Comparison of ENCODE assay signal across 22 cellular contexts in the genomic region with DNA sequence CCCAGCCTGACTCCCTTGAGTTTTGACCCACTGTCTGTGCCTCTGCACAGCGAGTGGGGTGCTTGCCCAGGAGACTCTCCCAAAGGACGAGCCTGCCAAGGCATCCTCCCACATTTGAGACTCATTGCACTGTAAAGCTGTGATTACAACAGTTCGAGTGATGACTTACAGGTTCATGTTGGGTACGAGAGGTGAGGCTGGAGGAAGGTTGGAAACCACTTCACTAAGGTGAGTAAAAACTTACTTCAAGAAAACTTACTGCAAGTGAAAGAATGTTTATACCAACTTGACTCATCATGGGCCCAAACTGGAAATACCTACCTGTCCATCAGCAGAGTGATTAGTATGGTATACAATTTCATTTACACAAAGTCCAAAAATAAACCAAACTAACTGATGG.
"Had no signal": no experiment of that assay in that cellular context is flagged by ENCODE, and none has a peak within 500 bp of the region (broad histone marks: within the 10 kb centered on the region; RNA-seq: fewer than 3 reads in every experiment).

No MANE protein-coding gene starts in this region.

- H3K4me3 Mint-ChIP-seq: mesothelial cell of epicardium, natural killer cell, neural progenitor cell, type B pancreatic cell had no signal

- H2AFZ ChIP-seq: neural progenitor cell had no signal

- DNase-seq: effector memory CD4-positive, alpha-beta T cell; heart left ventricle; hippocampal formation; natural killer cell; occipital lobe; pancreas; right cardiac atrium; small intestine; stimulated activated CD4-positive, alpha-beta T cell treated with anti-CD3 and anti-CD28 coated beads, Interleukin-12 subunit alpha, Interleukin-12 subunit beta, amount 100 ng/mL, for 4 hours; stimulated activated CD4-positive, alpha-beta T cell treated with anti-CD3 and anti-CD28 coated beads, Interleukin-2, amount 100 ng/mL, for 48 hours; stimulated activated naive CD8-positive, alpha-beta T cell treated with anti-CD3 and anti-CD28 coated beads, Interleukin-15, Interleukin-2, amounts not matched to agents 100 U/mL and 50 U/mL, for 24 hours; thyroid gland had no signal

- H3K4me2 ChIP-seq: neural progenitor cell had no signal

- H3K4me1 ChIP-seq: heart left ventricle, neural progenitor cell, pancreas, suprapubic skin, thyroid gland had no signal

- H3K36me3 ChIP-seq: heart left ventricle, neural progenitor cell, pancreas, suprapubic skin, thyroid gland had no signal

- ATAC-seq: heart left ventricle; left lobe of liver; natural killer cell; pancreas; right cardiac atrium; stimulated activated naive CD8-positive, alpha-beta T cell treated with anti-CD3 and anti-CD28 coated beads, Interleukin-15, Interleukin-2, amounts not matched to agents 100 U/mL and 50 U/mL, for 24 hours had no signal

- H3K27ac ChIP-seq: heart left ventricle, neural progenitor cell, pancreas, suprapubic skin, thyroid gland had no signal

- H3K36me3 Mint-ChIP-seq: mesothelial cell of epicardium, natural killer cell, neural progenitor cell, type B pancreatic cell had no signal

- H3K4me1 Mint-ChIP-seq: natural killer cell had no signal

- H3K9me3 ChIP-seq: heart left ventricle, pancreas, suprapubic skin, thyroid gland had no signal

- H3K9ac ChIP-seq: neural progenitor cell had no signal

- H3K27me3 ChIP-seq: heart left ventricle, neural progenitor cell, pancreas, suprapubic skin, thyroid gland had no signal

- H3K4me3 ChIP-seq: heart left ventricle, neural progenitor cell, pancreas, suprapubic skin, thyroid gland had no signal

- FAIRE-seq: endometrium, frontal cortex, islet of Langerhans, pancreas, small intestine, urothelium cell line had no signal

- H3K27me3 Mint-ChIP-seq: progenitor cell of endocrine pancreas, type B pancreatic cell had no signal

- H3K9me3 Mint-ChIP-seq: mesothelial cell of epicardium, neural progenitor cell had no signal

- H3K27ac Mint-ChIP-seq: mesothelial cell of epicardium, natural killer cell, neural progenitor cell, progenitor cell of endocrine pancreas, type B pancreatic cell had no signal
